Comparison of ENCODE assay signal across 1 cellular context in the genomic region with DNA sequence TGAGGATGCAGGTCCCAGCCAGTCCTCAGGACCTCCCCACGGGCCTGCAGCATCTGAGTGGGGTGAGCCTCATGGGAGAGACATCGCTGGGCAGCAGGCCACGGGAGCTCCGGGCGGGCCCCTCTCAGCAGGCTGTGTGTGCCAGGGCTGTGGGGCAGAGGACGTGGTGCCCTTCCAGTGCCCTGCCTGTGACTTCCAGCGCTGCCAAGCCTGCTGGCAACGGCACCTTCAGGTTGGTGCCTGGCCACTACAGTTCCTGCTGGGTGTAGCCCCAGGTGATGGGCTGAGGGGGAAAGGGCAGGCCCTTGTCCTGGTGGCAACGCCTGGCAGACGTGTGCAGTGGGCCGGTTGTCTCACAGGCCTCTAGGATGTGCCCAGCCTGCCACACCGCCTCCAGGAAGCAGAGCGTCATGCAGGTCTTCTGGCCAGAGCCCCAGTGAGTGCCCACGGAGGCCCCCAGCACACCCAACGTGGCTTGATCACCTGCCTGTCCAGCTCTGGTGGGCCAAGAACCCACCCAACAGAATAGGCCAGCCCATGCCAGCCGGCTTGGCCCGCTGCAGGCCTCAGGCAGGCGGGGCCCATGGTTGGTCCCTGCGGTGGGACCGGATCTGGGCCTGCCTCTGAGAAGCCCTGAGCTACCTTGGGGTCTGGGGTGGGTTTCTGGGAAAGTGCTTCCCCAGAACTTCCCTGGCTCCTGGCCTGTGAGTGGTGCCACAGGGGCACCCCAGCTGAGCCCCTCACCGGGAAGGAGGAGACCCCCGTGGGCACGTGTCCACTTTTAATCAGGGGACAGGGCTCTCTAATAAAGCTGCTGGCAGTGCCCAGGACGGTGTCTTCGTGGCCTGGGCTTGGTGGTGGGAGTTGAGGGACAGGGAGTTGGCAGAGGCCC.
TF ChIP-seq lines count a peak whose summit lies in the region.

No MANE protein-coding gene starts in this region.

TF ChIP-seq in HepG2, 621 proteins besides CTCF, POLR2A, EP300 and RAD21 (continued from another document):
- TF ChIP-seq, protein P1, sequence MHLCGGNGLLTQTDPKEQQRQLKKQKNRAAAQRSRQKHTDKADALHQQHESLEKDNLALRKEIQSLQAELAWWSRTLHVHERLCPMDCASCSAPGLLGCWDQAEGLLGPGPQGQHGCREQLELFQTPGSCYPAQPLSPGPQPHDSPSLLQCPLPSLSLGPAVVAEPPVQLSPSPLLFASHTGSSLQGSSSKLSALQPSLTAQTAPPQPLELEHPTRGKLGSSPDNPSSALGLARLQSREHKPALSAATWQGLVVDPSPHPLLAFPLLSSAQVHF (CRISPR knock-in tag; IDR thresholded peaks at IDR 0.05): 0 out of 2 replicates have a peak, but pooled peaks have one; percentile 11
- no peak for TF ChIP-seq ZSCAN12 (CRISPR knock-in tag; IDR thresholded peaks at IDR 0.05)
- TF ChIP-seq NONO (IDR thresholded peaks at IDR 0.05): no peak
- TF ChIP-seq NONO (CRISPR knock-in tag; conservative IDR thresholded peaks at IDR 0.05): 0 out of 2 replicates have a peak, but pooled peaks have one; percentile 22
- TF ChIP-seq ZNF225 (CRISPR knock-in tag; IDR thresholded peaks at IDR 0.05): 0 out of 2 replicates have a peak, but pooled peaks have one; percentile 46
- TF ChIP-seq ZNF572 (CRISPR knock-in tag; IDR thresholded peaks at IDR 0.05): 0 out of 2 replicates have a peak, but pooled peaks have one; percentile 73
- TF ChIP-seq KLF12 (CRISPR knock-in tag; IDR thresholded peaks at IDR 0.05; ENCODE audit: borderline replicate concordance): 0 out of 2 replicates have a peak, but pooled peaks have one; percentile 22
- TF ChIP-seq ZKSCAN1 (IDR thresholded peaks at IDR 0.05; ENCODE audit: low read length): no peak
- TF ChIP-seq ZNF788 (CRISPR knock-in tag; IDR thresholded peaks at IDR 0.05; ENCODE audit: borderline replicate concordance): 0 out of 2 replicates have a peak, but pooled peaks have one; percentile 42
- TF ChIP-seq JUNB (CRISPR knock-in tag; IDR thresholded peaks at IDR 0.05; ENCODE audit: borderline replicate concordance): no peak
- TF ChIP-seq PHF8 (CRISPR knock-in tag; IDR thresholded peaks at IDR 0.05): no peak
- 0 out of 2 replicates have a peak, but pooled peaks have one; percentile 23 for TF ChIP-seq TEAD2 (CRISPR knock-in tag; IDR thresholded peaks at IDR 0.05)
- TF ChIP-seq MED1 (CRISPR knock-in tag; IDR thresholded peaks at IDR 0.05): no peak
- peak; percentile 23; the same call in 1 of the 2 replicates for TF ChIP-seq ZNF263 (CRISPR knock-in tag; IDR thresholded peaks at IDR 0.05)
- 0 out of 2 replicates have a peak, but pooled peaks have one; percentile 46 for TF ChIP-seq BORCS8-MEF2B (CRISPR knock-in tag; IDR thresholded peaks at IDR 0.05)
- peak; percentile 7 for TF ChIP-seq SRSF1 (optimal IDR thresholded peaks at IDR 0.05; ENCODE audit: low read depth, low read length)
- no peak for TF ChIP-seq FOXP1 (IDR thresholded peaks at IDR 0.05)
- no peak for TF ChIP-seq FOXP1 (CRISPR knock-in tag; IDR thresholded peaks at IDR 0.05)
- TF ChIP-seq RXRA (CRISPR knock-in tag; IDR thresholded peaks at IDR 0.05): peak; percentile 12; the same call in 1 of the 2 replicates
- TF ChIP-seq SALL1 (CRISPR knock-in tag; IDR thresholded peaks at IDR 0.05): 0 out of 2 replicates have a peak, but pooled peaks have one; percentile 12
- no peak for TF ChIP-seq KDM3A (CRISPR knock-in tag; IDR thresholded peaks at IDR 0.05; ENCODE audit: low read depth)
- TF ChIP-seq HNRNPL (IDR thresholded peaks at IDR 0.05; ENCODE audit: low read depth, low read length): peak; percentile 82
- peak; percentile 14; the same call in 1 of the 2 replicates for TF ChIP-seq POLR2G (IDR thresholded peaks at IDR 0.05; ENCODE audit: low read depth, low read length)
- TF ChIP-seq, protein P2, sequence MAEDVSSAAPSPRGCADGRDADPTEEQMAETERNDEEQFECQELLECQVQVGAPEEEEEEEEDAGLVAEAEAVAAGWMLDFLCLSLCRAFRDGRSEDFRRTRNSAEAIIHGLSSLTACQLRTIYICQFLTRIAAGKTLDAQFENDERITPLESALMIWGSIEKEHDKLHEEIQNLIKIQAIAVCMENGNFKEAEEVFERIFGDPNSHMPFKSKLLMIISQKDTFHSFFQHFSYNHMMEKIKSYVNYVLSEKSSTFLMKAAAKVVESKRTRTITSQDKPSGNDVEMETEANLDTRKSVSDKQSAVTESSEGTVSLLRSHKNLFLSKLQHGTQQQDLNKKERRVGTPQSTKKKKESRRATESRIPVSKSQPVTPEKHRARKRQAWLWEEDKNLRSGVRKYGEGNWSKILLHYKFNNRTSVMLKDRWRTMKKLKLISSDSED (CRISPR knock-in tag; IDR thresholded peaks at IDR 0.05): 0 out of 2 replicates have a peak, but pooled peaks have one; percentile 26
